ENCODE assay signal across 1 cellular context in genomic region chr22:36343720-36344105, GRCh38.
TF ChIP-seq lines count a peak whose summit lies in the region.

No MANE protein-coding gene starts in this region.

TF ChIP-seq in H1, 55 proteins besides CTCF, POLR2A, EP300 and RAD21 (continued from another document):
- TF ChIP-seq KDM4A (IDR thresholded peaks at IDR 0.05; ENCODE audit: low read depth, low read length, severe bottlenecking) (no peak), ATF3 (IDR thresholded peaks at IDR 0.05; ENCODE audit: insufficient read depth, low read depth, low read length) (no peak), TEAD4 (IDR thresholded peaks at IDR 0.05; ENCODE audit: low read depth, low read length) (no peak), MAX (IDR thresholded peaks at IDR 0.05) (no peak), CREB1 (IDR thresholded peaks at IDR 0.05) (no peak), RFX5 (IDR thresholded peaks at IDR 0.05; ENCODE audit: borderline replicate concordance, low read depth, low read length) (no peak), BRCA1 (IDR thresholded peaks at IDR 0.05; ENCODE audit: low read depth, low read length) (no peak), JUND (IDR thresholded peaks at IDR 0.05; ENCODE audit: low read length) (no peak), SIN3A (conservative IDR thresholded peaks at IDR 0.05 in 1 of 2, IDR thresholded peaks at IDR 0.05 in 1 of 2; ENCODE audit: low read depth in 1 of 2, low read length in 2 of 2) (no peak), HDAC2 (IDR thresholded peaks at IDR 0.05; ENCODE audit: borderline replicate concordance in 1 of 2, low read depth in 2 of 2, low read length in 2 of 2) (no peak), EGR1 (IDR thresholded peaks at IDR 0.05; ENCODE audit: borderline replicate concordance, low read depth, low read length) (no peak), CHD2 (IDR thresholded peaks at IDR 0.05; ENCODE audit: low read length) (no peak), GTF2F1 (IDR thresholded peaks at IDR 0.05; ENCODE audit: borderline replicate concordance, low read depth, low read length) (no peak), CBX5 (IDR thresholded peaks at IDR 0.05; ENCODE audit: low read depth, low read length) (no peak), TAF7 (optimal IDR thresholded peaks at IDR 0.05; ENCODE audit: borderline replicate concordance, low read depth, low read length) (no peak)
- TF ChIP-seq, protein P1, sequence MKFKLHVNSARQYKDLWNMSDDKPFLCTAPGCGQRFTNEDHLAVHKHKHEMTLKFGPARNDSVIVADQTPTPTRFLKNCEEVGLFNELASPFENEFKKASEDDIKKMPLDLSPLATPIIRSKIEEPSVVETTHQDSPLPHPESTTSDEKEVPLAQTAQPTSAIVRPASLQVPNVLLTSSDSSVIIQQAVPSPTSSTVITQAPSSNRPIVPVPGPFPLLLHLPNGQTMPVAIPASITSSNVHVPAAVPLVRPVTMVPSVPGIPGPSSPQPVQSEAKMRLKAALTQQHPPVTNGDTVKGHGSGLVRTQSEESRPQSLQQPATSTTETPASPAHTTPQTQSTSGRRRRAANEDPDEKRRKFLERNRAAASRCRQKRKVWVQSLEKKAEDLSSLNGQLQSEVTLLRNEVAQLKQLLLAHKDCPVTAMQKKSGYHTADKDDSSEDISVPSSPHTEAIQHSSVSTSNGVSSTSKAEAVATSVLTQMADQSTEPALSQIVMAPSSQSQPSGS (IDR thresholded peaks at IDR 0.05; ENCODE audit: low read length), result no peak
- TF ChIP-seq, protein P2, sequence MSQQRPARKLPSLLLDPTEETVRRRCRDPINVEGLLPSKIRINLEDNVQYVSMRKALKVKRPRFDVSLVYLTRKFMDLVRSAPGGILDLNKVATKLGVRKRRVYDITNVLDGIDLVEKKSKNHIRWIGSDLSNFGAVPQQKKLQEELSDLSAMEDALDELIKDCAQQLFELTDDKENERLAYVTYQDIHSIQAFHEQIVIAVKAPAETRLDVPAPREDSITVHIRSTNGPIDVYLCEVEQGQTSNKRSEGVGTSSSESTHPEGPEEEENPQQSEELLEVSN (IDR thresholded peaks at IDR 0.05), result no peak
